ENCODE assay signal across 25 cellular contexts in genomic region chr1:37150986-37151385, GRCh38.
"Had no signal": no experiment of that assay in that cellular context is flagged by ENCODE, and none has a peak within 500 bp of the region (broad histone marks: within the 10 kb centered on the region; RNA-seq: fewer than 3 reads in every experiment).

No MANE protein-coding gene starts in this region.

- H3K9me3 Mint-ChIP-seq: activated CD4-positive, alpha-beta T cell treated with anti-CD3 and anti-CD28 coated beads, Interleukin-2, amount 10 ng/mL, durations not matched to agents 24 days and 14 days; activated naive CD8-positive, alpha-beta T cell treated with anti-CD3 and anti-CD28 coated beads, Interleukin-2, amount 10 ng/mL, durations not matched to agents 7 days and 5 days had no signal

- H3K9me3 ChIP-seq: adrenal gland, MG63 had no signal

- H3K36me3 ChIP-seq: adrenal gland, MG63 had no signal

- H3K27ac Mint-ChIP-seq: activated B cell treated with CpG ODN at 0.5 μM for 24 hours; activated CD4-positive, alpha-beta T cell treated with anti-CD3 and anti-CD28 coated beads, Interleukin-2, amount 10 ng/mL, durations not matched to agents 24 days and 14 days; activated naive CD8-positive, alpha-beta T cell treated with anti-CD3 and anti-CD28 coated beads, Interleukin-2, amount 10 ng/mL, durations not matched to agents 7 days and 5 days; T-cell had no signal

- ATAC-seq: T-cell had no signal

- H3K4me3 ChIP-seq: adrenal gland, MG63, SK-N-MC had no signal

- H3K27ac ChIP-seq: adrenal gland, KMS-11, SK-N-MC had no signal

- H3K4me1 Mint-ChIP-seq: activated B cell treated with CpG ODN at 0.5 μM for 24 hours; activated CD4-positive, alpha-beta T cell treated with anti-CD3 and anti-CD28 coated beads, Interleukin-2, amount 10 ng/mL, durations not matched to agents 24 days and 14 days; activated naive CD8-positive, alpha-beta T cell treated with anti-CD3 and anti-CD28 coated beads, Interleukin-2, amount 10 ng/mL, durations not matched to agents 7 days and 5 days; T-cell had no signal

- DNase-seq: activated B cell treated with CpG ODN at 0.5 μM for 24 hours; activated CD4-positive, alpha-beta T cell treated with anti-CD3 and anti-CD28 coated beads for 1 hour; activated CD4-positive, alpha-beta T cell treated with anti-CD3 and anti-CD28 coated beads, Interleukin-2, amount 10 ng/mL, durations not matched to agents 24 days and 14 days; activated CD4-positive, alpha-beta T cell treated with anti-CD3 and anti-CD28 coated beads, Interleukin-2, amount 50 U/mL, for 48 hours; activated naive CD4-positive, alpha-beta T cell treated with anti-CD3 and anti-CD28 coated beads, Interleukin-2, amount 50 U/mL, for 16 hours; activated naive CD8-positive, alpha-beta T cell treated with anti-CD3 and anti-CD28 coated beads, Interleukin-2, amount 10 ng/mL, durations not matched to agents 7 days and 5 days; activated T-cell treated with anti-CD3 and anti-CD28 coated beads, Interleukin-2, amount 50 U/mL, for 1 hour; adrenal gland; anterior cingulate cortex; caudate nucleus; MG63; MV-4-11; NCI-H1092 treated with DMSO at 0.1 percent for 48 hours; NCI-H1417 treated with DMSO at 0.1 percent for 48 hours; NCI-H1694; NCI-H2029; NCI-H2107; NCI-H226; NCI-H526; NCI-H774; T-cell; T-helper 2 cell; T1000 had no signal

- H3K27me3 Mint-ChIP-seq: activated CD4-positive, alpha-beta T cell treated with anti-CD3 and anti-CD28 coated beads, Interleukin-2, amount 10 ng/mL, durations not matched to agents 24 days and 14 days had no signal

- H3K4me1 ChIP-seq: adrenal gland had no signal

- H3K4me3 Mint-ChIP-seq: activated B cell treated with CpG ODN at 0.5 μM for 24 hours; activated CD4-positive, alpha-beta T cell treated with anti-CD3 and anti-CD28 coated beads, Interleukin-2, amount 10 ng/mL, durations not matched to agents 24 days and 14 days; activated naive CD8-positive, alpha-beta T cell treated with anti-CD3 and anti-CD28 coated beads, Interleukin-2, amount 10 ng/mL, durations not matched to agents 7 days and 5 days; T-cell had no signal

- H3K27me3 ChIP-seq: MG63 had no signal

- H3K36me3 Mint-ChIP-seq: activated naive CD8-positive, alpha-beta T cell treated with anti-CD3 and anti-CD28 coated beads, Interleukin-2, amount 10 ng/mL, durations not matched to agents 7 days and 5 days; T-cell had no signal
